In genomic region chr19:47542030-47542475, GRCh38 we compare ENCODE assay signal across 16 cellular contexts. TPM values are rescaled to one million over a fixed set of nuclear protein-coding genes. Genes with fewer than 3 reads are reported as not detected.
DNase-seq lines count a peak whose midpoint lies in the region; ATAC-seq and TF ChIP-seq lines count a peak whose summit lies in the region.
"Had no signal": no experiment of that assay in that cellular context is flagged by ENCODE, and none has a peak within 500 bp of the region (broad histone marks: within the 10 kb centered on the region; RNA-seq: fewer than 3 reads in every experiment).

No MANE protein-coding gene starts in this region.

- H3K4me1 ChIP-seq in hepatocyte (ENCODE audit: insufficient read depth) (no peaks in the 10 kb centered on the region), uterus (peaks cover 0 to 6% of the 10 kb centered on the region in 2 donors)

- no peaks in the 10 kb centered on the region for H3K27me3 ChIP-seq in hepatocyte
- H3K27me3 ChIP-seq in uterus, result no peaks in the 10 kb centered on the region

- no peak overlapping the region for H3K4me3 ChIP-seq in hepatocyte
- no peak overlapping the region for H3K4me3 ChIP-seq in uterus
- H3K4me3 ChIP-seq: right lobe of liver, SK-N-MC had no signal

- H3K36me3 ChIP-seq in hepatocyte (replicated peaks; ENCODE audit: insufficient read depth, low read depth), result no peaks in the 10 kb centered on the region
- no peaks in the 10 kb centered on the region for H3K36me3 ChIP-seq in uterus
- H3K36me3 ChIP-seq: right lobe of liver had no signal

- no peak overlapping the region for H3K4me2 ChIP-seq in hepatocyte

- H3K9me2 ChIP-seq in hepatocyte (replicated peaks; ENCODE audit: insufficient read depth), result no peaks in the 10 kb centered on the region

- no peaks in the 10 kb centered on the region for H4K20me1 ChIP-seq in hepatocyte (ENCODE audit: insufficient read depth, poor library complexity, severe bottlenecking)

- TF ChIP-seq CTCF in hepatocyte (IDR thresholded peaks at IDR 0.05; ENCODE audit: poor library complexity) (no peak), uterus (IDR thresholded peaks at IDR 0.05) (no peak)

- intact Hi-C loops in Right ventricle myocardium inferior (cut with DNase I) (no loop called here), cardiac septum (cut with DNase I) (no loop called here), uterus (cut with DNase I; ENCODE audit: low total_unique reads) (no loop called here)

- TF ChIP-seq POLR2A in uterus (IDR thresholded peaks at IDR 0.05), result no peak

- H3K9me3 ChIP-seq in hepatocyte (ENCODE audit: low read depth) (no peaks in the 10 kb centered on the region), uterus (no peaks in the 10 kb centered on the region)
- H3K9me3 ChIP-seq: right lobe of liver had no signal

- no peaks in the 10 kb centered on the region for H3K79me2 ChIP-seq in hepatocyte

- ATAC-seq in Right ventricle myocardium inferior (peak; percentile 88), HG02852 (IDR thresholded peaks at IDR 0.05; ENCODE audit: unreplicated experiment) (no peak), GM19455 (IDR thresholded peaks at IDR 0.05; ENCODE audit: unreplicated experiment) (no peak), HG03520 (IDR thresholded peaks at IDR 0.05; ENCODE audit: unreplicated experiment) (no peak)

- peak overlapping the region; percentile 65 for H3K27ac ChIP-seq in hepatocyte
- peak overlapping the region; percentile 76 to 88 for H3K27ac ChIP-seq in uterus
- H3K27ac ChIP-seq: right lobe of liver, SK-N-MC had no signal

- no peak overlapping the region for H2AFZ ChIP-seq in hepatocyte

- DNase-seq in Right ventricle myocardium inferior (ENCODE audit: missing footprints), result no peak
- no peak for DNase-seq in cardiac septum (ENCODE audit: low spot score)
- DNase-seq in amniotic epithelial cell (ENCODE audit: low read depth), result peak; percentile 97
- peak; percentile 58 for DNase-seq in hepatocyte (ENCODE audit: low spot score)
- peak; percentile 62 to 74 for DNase-seq in uterus
- DNase-seq: activated CD4-positive, alpha-beta T cell treated with anti-CD3 and anti-CD28 coated beads, Interleukin-2, amount 50 U/mL, for 1 hour; AML-193; GDM1; midbrain; NCI-H146; right lobe of liver had no signal

- 38% methylated on average over 9 of the region's 9 CpGs for WGBS in hepatocyte (ENCODE audit: low lambda C conversion rate, missing lambda C conversion rate)

RNA-seq across cellular contexts. Expression of gene NAPA, which starts 27.2 kb away (rescaled TPM):
- 119 TPM for total RNA-seq in Right ventricle myocardium inferior
- 112 TPM for total RNA-seq in cardiac septum
- 89.8 and 106 TPM in 2 replicates for total RNA-seq in hepatocyte
- 192 and 229 TPM in 2 replicates for polyA plus RNA-seq in hepatocyte
- total RNA-seq in uterus, result 100 to 1,000 TPM in 3 of 4 donors, 10 to 100 TPM in 1; 36.5 to 693 (median 144) TPM

RNA-seq across cellular contexts. Expression of gene ZNF541, which starts 30.9 kb away (rescaled TPM):
- 1.2 TPM for total RNA-seq in Right ventricle myocardium inferior
- 1.2 TPM for total RNA-seq in cardiac septum
- total RNA-seq in hepatocyte, result 0.43 TPM in 1 of 2 replicates, not detected in the other
- 0.05 and 0.84 TPM in 2 replicates for polyA plus RNA-seq in hepatocyte
- total RNA-seq in uterus, result 1 to 10 TPM in 1 of 4 donors, under 1 TPM in 1, not detected in 2; 0.90 to 1.2 TPM
- total RNA-seq: HT1080 had no signal

RNA-seq across cellular contexts. Expression of gene KPTN, which starts 58.0 kb away (rescaled TPM):
- 9.1 TPM for total RNA-seq in Right ventricle myocardium inferior
- total RNA-seq in cardiac septum, result 5.2 TPM
- total RNA-seq in hepatocyte, result 8.3 and 10.1 TPM in 2 replicates
- polyA plus RNA-seq in hepatocyte, result 22.6 and 25.4 TPM in 2 replicates
- 1 to 10 TPM in 3 of 4 donors, not detected in 1; 5.4 to 9.0 (median 6.4) TPM for total RNA-seq in uterus

Comparison
In these comparisons a context has a peak if more than half of its experiments do, and no peak if none do; other contexts are left out.
1. DNase-seq: peak in amniotic epithelial cell (single experiment), hepatocyte (single experiment) and uterus (2 of 2); none in Right ventricle myocardium inferior (single experiment) and cardiac septum (single experiment).